Comparison of ENCODE assay signal across 14 cellular contexts in genomic region chr11:68832476-68833176, GRCh38. TPM values are rescaled to one million over a fixed set of nuclear protein-coding genes. Genes with fewer than 3 reads are reported as not detected.
DNase-seq lines count a peak whose midpoint lies in the region; ATAC-seq, FAIRE-seq and TF ChIP-seq lines count a peak whose summit lies in the region.
"Had no signal": no experiment of that assay in that cellular context is flagged by ENCODE, and none has a peak within 500 bp of the region (broad histone marks: within the 10 kb centered on the region; RNA-seq: fewer than 3 reads in every experiment).

No MANE protein-coding gene starts in this region.

- H3K4me3 ChIP-seq in liver (ENCODE audit: low read depth in 1 of 3, low read length in 3 of 3) (no peak overlapping the region), HepG2 (replicated peaks in 1 of 3; ENCODE audit: insufficient read depth in 1 of 3, low read depth in 2 of 3, low read length in 3 of 3) (no peak overlapping the region), muscle layer of colon (ENCODE audit: low read depth in 1 of 2, low read length in 2 of 2) (peak overlapping the region in 1 of 2 donors; percentile 6), WERI-Rb-1 (ENCODE audit: low read depth, low read length) (no peak overlapping the region)

- H3K27me3 Mint-ChIP-seq in brain: peaks cover 8% of the 10 kb centered on the region
- H3K27me3 Mint-ChIP-seq: activated CD4-positive, alpha-beta memory T cell treated with anti-CD3 and anti-CD28 coated beads, Interleukin-2, amount 10 ng/mL, durations not matched to agents 7 days and 5 days had no signal

- H3K27ac ChIP-seq in liver (ENCODE audit: low read depth in 1 of 2, low read length in 2 of 2) (peak overlapping the region; percentile 25 to 46), HepG2 (ENCODE audit: extremely low read length, insufficient read depth, low read length) (no peak overlapping the region), muscle layer of colon (ENCODE audit: low read depth, low read length) (peak overlapping the region; percentile 41), WERI-Rb-1 (no peak overlapping the region), foreskin keratinocyte (no peak overlapping the region)

- H3K36me3 ChIP-seq in liver (ENCODE audit: control insufficient read depth in 4 of 4, insufficient read depth in 3 of 4, low read depth in 1 of 4, low read length in 3 of 4) (peaks cover 0 to 6% (median 0%) of the 10 kb centered on the region in 4 donors), HepG2 (replicated peaks in 1 of 2; ENCODE audit: control insufficient read depth in 1 of 2, insufficient read depth in 2 of 2, low read length in 2 of 2) (peaks cover 0 to 2% of the 10 kb centered on the region in 2 experiments; a peak in 1 of 5 replicates), muscle layer of colon (ENCODE audit: insufficient read depth, low read length) (peaks cover 20% of the 10 kb centered on the region), WERI-Rb-1 (no peaks in the 10 kb centered on the region)

- no peaks in the 10 kb centered on the region for H3K27me3 ChIP-seq in liver (ENCODE audit: control insufficient read depth in 4 of 4, insufficient read depth in 4 of 4, low read length in 3 of 4)
- H3K27me3 ChIP-seq in HepG2 (ENCODE audit: control insufficient read depth in 1 of 2, insufficient read depth in 2 of 2, low read length in 2 of 2): no peaks in the 10 kb centered on the region; a peak in 1 of 5 replicates
- no peaks in the 10 kb centered on the region for H3K27me3 ChIP-seq in muscle layer of colon (ENCODE audit: control insufficient read depth in 1 of 2, insufficient read depth in 2 of 2, low read length in 2 of 2)
- no peaks in the 10 kb centered on the region for H3K27me3 ChIP-seq in WERI-Rb-1 (ENCODE audit: insufficient read depth, low read depth, severe bottlenecking)
- H3K27me3 ChIP-seq in foreskin keratinocyte: no peaks in the 10 kb centered on the region

- H3K4me2 ChIP-seq in HepG2 (ENCODE audit: low read depth, low read length): no peak overlapping the region

- no peak overlapping the region for H3K4me3 Mint-ChIP-seq in brain
- H3K4me3 Mint-ChIP-seq: activated CD4-positive, alpha-beta memory T cell treated with anti-CD3 and anti-CD28 coated beads, Interleukin-2, amount 10 ng/mL, durations not matched to agents 7 days and 5 days had no signal

- ATAC-seq in HepG2 (no peak), GM18868 (IDR thresholded peaks at IDR 0.05; ENCODE audit: unreplicated experiment) (no peak), foreskin keratinocyte (no peak)

- intact Hi-C loops in HepG2 (cut with micrococcal nuclease; ENCODE audit: unreplicated experiment): no loop called here

- H3K9me3 Mint-ChIP-seq in brain: no peaks in the 10 kb centered on the region
- H3K9me3 Mint-ChIP-seq: activated CD4-positive, alpha-beta memory T cell treated with anti-CD3 and anti-CD28 coated beads, Interleukin-2, amount 10 ng/mL, durations not matched to agents 7 days and 5 days had no signal

- BruUV-seq in HepG2 (replicated peaks; lab: Mats Ljungman, UMichigan): no TSS peak

- H3K36me3 Mint-ChIP-seq in brain: no peaks in the 10 kb centered on the region

- H4K20me1 ChIP-seq in HepG2 (ENCODE audit: insufficient read depth, low read length): 0 out of 2 replicates have a peak, but pooled peaks cover 2% of the 10 kb centered on the region

- H3K9ac ChIP-seq in liver (ENCODE audit: low read depth in 1 of 2, low read length in 2 of 2): no peak overlapping the region
- H3K9ac ChIP-seq in HepG2 (ENCODE audit: insufficient read depth, low read depth, low read length): no peak overlapping the region
- H3K9ac ChIP-seq in muscle layer of colon (ENCODE audit: low read length): peak overlapping the region; percentile 9

- TF ChIP-seq EP300 in HepG2 (IDR thresholded peaks at IDR 0.05; ENCODE audit: low read depth in 2 of 2, low read length in 2 of 2) (no peak), HepG2 (CRISPR knock-in tag; IDR thresholded peaks at IDR 0.05; ENCODE audit: borderline replicate concordance) (no peak)

- no peak for TF ChIP-seq POLR2A in HepG2 (IDR thresholded peaks at IDR 0.05; ENCODE audit: insufficient read depth in 1 of 2, low read depth in 2 of 2, low read length in 2 of 2)

- no peaks in the 10 kb centered on the region for H3K79me2 ChIP-seq in HepG2 (ENCODE audit: insufficient read depth, low read length)

- H3K4me1 ChIP-seq in liver (ENCODE audit: control insufficient read depth in 4 of 4, insufficient read depth in 4 of 4, low read length in 3 of 4): peaks cover 27 to 82% (median 62%) of the 10 kb centered on the region in 4 donors
- peaks cover 25% of the 10 kb centered on the region for H3K4me1 ChIP-seq in HepG2 (ENCODE audit: insufficient read depth, low read length)
- H3K4me1 ChIP-seq in muscle layer of colon (ENCODE audit: insufficient read depth, low read length): peaks cover 86% of the 10 kb centered on the region
- no peaks in the 10 kb centered on the region for H3K4me1 ChIP-seq in foreskin keratinocyte

- H3K27ac Mint-ChIP-seq in brain: peak overlapping the region in 3 of 5 experiments; percentile 45 to 61 (median 56)
- H3K27ac Mint-ChIP-seq: activated CD4-positive, alpha-beta memory T cell treated with anti-CD3 and anti-CD28 coated beads, Interleukin-2, amount 10 ng/mL, durations not matched to agents 7 days and 5 days had no signal

- DNase-seq in HepG2 (ENCODE audit: low spot score): no peak
- no peak for DNase-seq in WERI-Rb-1
- DNase-seq in NOMO-1 treated with dmso at 0.1 percent for 144 hours (lab: John Stamatoyannopoulos, UW; ENCODE audit: unreplicated experiment): no peak
- no peak for DNase-seq in foreskin keratinocyte
- DNase-seq: activated CD4-positive, alpha-beta memory T cell treated with anti-CD3 and anti-CD28 coated beads, Interleukin-2, amount 10 ng/mL, durations not matched to agents 7 days and 5 days; NCI-H1694; NCI-H524 treated with DMSO at 0.1 percent for 48 hours; stimulated activated CD4-positive, alpha-beta T cell treated with anti-CD3 and anti-CD28 coated beads, Interleukin-12 subunit alpha, Interleukin-12 subunit beta, amount 100 ng/mL, for 4 hours; T-helper 9 cell; trophoblast cell had no signal

- POLR2A ChIA-PET in HepG2 (lab: Yijun Ruan, JAX): interaction anchor here (1.2 kb wide), 1 partner anchor 11 kb away, joined by 3 read pairs; no protein-coding TSS in a partner anchor

- in situ Hi-C loops in HepG2 (cut with HindIII; ENCODE audit: extremely low pct_ligation_motif_present, low pct_unique_long_range_greater_than_20kb): no loop called here

- H2AFZ ChIP-seq in HepG2 (ENCODE audit: low read length): no peak overlapping the region

- no peaks in the 10 kb centered on the region for H3K9me3 ChIP-seq in liver (ENCODE audit: control insufficient read depth in 4 of 4, low read length in 3 of 4)
- H3K9me3 ChIP-seq in HepG2 (ENCODE audit: low read length): no peaks in the 10 kb centered on the region
- H3K9me3 ChIP-seq in muscle layer of colon (ENCODE audit: low read length): no peaks in the 10 kb centered on the region
- H3K9me3 ChIP-seq in WERI-Rb-1 (ENCODE audit: severe bottlenecking): no peaks in the 10 kb centered on the region

- TF ChIP-seq CTCF in liver (IDR thresholded peaks at IDR 0.05; ENCODE audit: low read depth, low read length, missing input control): no peak
- TF ChIP-seq CTCF in HepG2 (CRISPR knock-in tag; IDR thresholded peaks at IDR 0.05): no peak
- no peak for TF ChIP-seq CTCF in brain (conservative IDR thresholded peaks at IDR 0.05)
- no peak for TF ChIP-seq CTCF in WERI-Rb-1 (IDR thresholded peaks at IDR 0.05; ENCODE audit: low read depth, low read length)
- no peak for TF ChIP-seq CTCF in foreskin keratinocyte (conservative IDR thresholded peaks at IDR 0.05)

- no peak for FAIRE-seq in HepG2 (lab: Jason Lieb, UNC)

- TF ChIP-seq RAD21 in liver (IDR thresholded peaks at IDR 0.05) (no peak), HepG2 (CRISPR knock-in tag; IDR thresholded peaks at IDR 0.05) (no peak)

- 72% methylated on average over 8 of the region's 8 CpGs for WGBS in liver
- 96% methylated on average over 5 of the region's 8 CpGs for WGBS in HepG2 (ENCODE audit: low lambda C conversion rate)

- CTCF ChIA-PET in HepG2 (lab: Yijun Ruan, JAX; ENCODE audit: low intra/inter-chr PET ratio, low total read pairs): no interaction called here

- H3K4me1 Mint-ChIP-seq in brain: peaks cover 9% of the 10 kb centered on the region

TF ChIP-seq in liver, 16 proteins besides CTCF, POLR2A, EP300 and RAD21 (continues in another document):
- no peak for TF ChIP-seq GABPA (IDR thresholded peaks at IDR 0.05 in 1 of 2, conservative IDR thresholded peaks at IDR 0.05 in 1 of 2)
- no peak for TF ChIP-seq NR2F2 (IDR thresholded peaks at IDR 0.05)
- TF ChIP-seq JUND (IDR thresholded peaks at IDR 0.05): no peak

TF ChIP-seq in HepG2, 621 proteins besides CTCF, POLR2A, EP300 and RAD21 (continues in another document):
- TF ChIP-seq KLF9 (CRISPR knock-in tag; IDR thresholded peaks at IDR 0.05; ENCODE audit: low read depth) (no peak), ZNF781 (CRISPR knock-in tag; IDR thresholded peaks at IDR 0.05; ENCODE audit: borderline replicate concordance, not compliant biosample characterization) (no peak)

RNA-seq across cellular contexts. Expression of gene CPT1A, which starts 9.1 kb away (rescaled TPM):
- total RNA-seq in liver (100 to 1,000 TPM in 1 of 2 donors, 10 to 100 TPM in 1; 48.0 to 232 TPM), HepG2 (2016; rRNA removed; fragmentation: Illumina TruSeq; extraction: Trizol) (5.9 and 7.0 TPM in 2 replicates), foreskin keratinocyte (16.0 and 18.8 TPM in 2 replicates)
- polyA plus RNA-seq in liver (10 to 100 TPM; 17.2 to 73.9 TPM), HepG2 (2011; rRNA removed) (7.1 and 14.3 TPM in 2 replicates), brain (ENCODE audit: insufficient read depth, low read depth, low replicate concordance) (41.2 TPM), foreskin keratinocyte (5.3 and 8.0 TPM in 2 replicates)
- 2.1 and 2.2 TPM in 2 replicates for total RNA-seq in HepG2 (2016; cell fraction: cytosol; rRNA removed; fragmentation: Illumina TruSeq; extraction: Trizol; ENCODE audit: low read depth)
- total RNA-seq in HepG2 (2016; cell fraction: insoluble cytoplasmic fraction; rRNA removed; fragmentation: Illumina TruSeq; extraction: Trizol): 5.0 and 7.5 TPM in 2 replicates
- total RNA-seq in HepG2 (2016; cell fraction: membrane; rRNA removed; fragmentation: Illumina TruSeq; extraction: Trizol): 4.1 and 4.3 TPM in 2 replicates
- 9.1 and 10.4 TPM in 2 replicates for total RNA-seq in HepG2 (2016; cell fraction: nucleus; rRNA removed; fragmentation: Illumina TruSeq; extraction: Trizol)
- 5.2 and 8.0 TPM in 2 replicates for polyA plus RNA-seq in HepG2 (2011; cell fraction: cytosol; rRNA removed)
- 21.8 and 25.1 TPM in 2 replicates for polyA plus RNA-seq in HepG2 (2011; cell fraction: nucleus; rRNA removed)
- polyA plus RNA-seq in HepG2 (2012): 29.0 and 36.7 TPM in 2 replicates
- polyA plus RNA-seq in HepG2 (2016; cell fraction: cytosol; fragmentation: Illumina TruSeq; extraction: Trizol; ENCODE audit: low read depth): 0.69 and 0.71 TPM in 2 replicates
- 3.6 and 4.1 TPM in 2 replicates for polyA plus RNA-seq in HepG2 (2016; cell fraction: insoluble cytoplasmic fraction; fragmentation: Illumina TruSeq; extraction: Trizol; ENCODE audit: low read depth)
- 1.4 and 1.9 TPM in 2 replicates for polyA plus RNA-seq in HepG2 (2016; cell fraction: membrane; fragmentation: Illumina TruSeq; extraction: Trizol; ENCODE audit: low read depth)
- 11.0 and 11.5 TPM in 2 replicates for polyA plus RNA-seq in HepG2 (2016; cell fraction: nucleus; fragmentation: Illumina TruSeq; extraction: Trizol; ENCODE audit: insufficient read depth, low read depth)
- polyA minus RNA-seq in HepG2 (2011; rRNA and poly(A)+ RNA removed; ENCODE audit: low replicate concordance): 29.7 and 125 TPM in 2 replicates
- polyA minus RNA-seq in HepG2 (2011; cell fraction: cytosol; rRNA and poly(A)+ RNA removed): 18.2 and 34.1 TPM in 2 replicates
- 14.2 and 22.8 TPM in 2 replicates for polyA minus RNA-seq in HepG2 (2011; cell fraction: nucleus; rRNA and poly(A)+ RNA removed)

Comparison
In these comparisons a context has a peak if more than half of its experiments do, and no peak if none do; other contexts are left out.
1. H3K27ac ChIP-seq: peak in liver (2 of 2) and muscle layer of colon (single experiment); none in HepG2 (single experiment), WERI-Rb-1 (single experiment) and foreskin keratinocyte (single experiment).